In the genomic region with DNA sequence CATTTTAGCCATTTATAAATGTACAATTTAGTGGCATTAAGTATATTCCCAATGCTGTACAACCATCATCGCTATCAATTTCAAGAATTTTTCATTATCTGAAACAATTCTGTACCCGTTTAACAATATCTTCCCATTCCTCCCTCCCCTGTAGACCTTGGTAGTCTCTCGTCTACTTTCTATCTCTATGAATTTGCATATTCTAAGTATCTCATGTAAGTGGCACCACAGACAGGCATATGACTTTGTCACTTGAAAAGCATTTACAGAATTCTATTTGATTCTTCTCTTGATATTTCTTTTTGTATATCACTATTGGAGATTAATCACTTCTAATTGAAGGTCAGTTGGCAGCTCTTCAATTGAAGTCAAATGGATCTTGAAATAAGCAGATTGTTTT, we compare ENCODE assay signal across 25 cellular contexts.
"Had no signal": no experiment of that assay in that cellular context is flagged by ENCODE, and none has a peak within 500 bp of the region (broad histone marks: within the 10 kb centered on the region; RNA-seq: fewer than 3 reads in every experiment).

No MANE protein-coding gene starts in this region.

- H3K4me3 Mint-ChIP-seq: dendritic cell treated with granulocyte-macrophage colony-stimulating factor and Interleukin-4, amounts not matched to agents 40 ng/mL and 50 ng/mL, for 4 days; mesothelial cell of epicardium; naive B cell; neural crest cell had no signal

- DNase-seq: activated CD4-positive, alpha-beta T cell treated with anti-CD3 and anti-CD28 coated beads, Interleukin-2, amount 50 U/mL, for 4 hours; activated CD8-positive, alpha-beta memory T cell treated with anti-CD3 and anti-CD28 coated beads, Interleukin-2, amount 50 U/mL, for 4 hours; activated gamma-delta T cell; activated T-cell treated with anti-CD3 and anti-CD28 coated beads, Interleukin-2, amount 50 U/mL, for 48 hours; effector CD4-positive, alpha-beta T cell; esophagus squamous epithelium; foreskin melanocyte; heart right ventricle; naive B cell; nucleus accumbens; pancreas; retina; stimulated activated CD4-positive, alpha-beta T cell treated with anti-CD3 and anti-CD28 coated beads, Interleukin-12 subunit alpha, Interleukin-12 subunit beta, amount 100 ng/mL, for 4 hours; stimulated activated CD4-positive, alpha-beta T cell treated with anti-CD3 and anti-CD28 coated beads, Interleukin-4, amount 100 ng/mL, for 1 hour; stimulated activated naive CD8-positive, alpha-beta T cell treated with anti-CD3 and anti-CD28 coated beads, Interleukin-15, Interleukin-2, amounts not matched to agents 100 U/mL and 50 U/mL, for 24 hours; T1000 had no signal

- H3K4me3 ChIP-seq: esophagus squamous epithelium, heart right ventricle, pancreas, prostate gland, skin epidermis, thoracic aorta had no signal

- H3K4me1 ChIP-seq: esophagus squamous epithelium, heart right ventricle, pancreas, prostate gland had no signal

- H3K27ac Mint-ChIP-seq: dendritic cell treated with granulocyte-macrophage colony-stimulating factor and Interleukin-4, amounts not matched to agents 40 ng/mL and 50 ng/mL, for 4 days; mesothelial cell of epicardium; naive B cell had no signal

- ATAC-seq: heart right ventricle; pancreas; sciatic nerve; stimulated activated naive CD8-positive, alpha-beta T cell treated with anti-CD3 and anti-CD28 coated beads, Interleukin-15, Interleukin-2, amounts not matched to agents 100 U/mL and 50 U/mL, for 24 hours had no signal

- H3K27me3 Mint-ChIP-seq: central memory CD8-positive, alpha-beta T cell; dendritic cell treated with granulocyte-macrophage colony-stimulating factor and Interleukin-4, amounts not matched to agents 40 ng/mL and 50 ng/mL, for 4 days; naive B cell had no signal

- H3K4me1 Mint-ChIP-seq: mesothelial cell of epicardium, neural crest cell had no signal

- H3K9me3 Mint-ChIP-seq: central memory CD8-positive, alpha-beta T cell had no signal

- H3K9me3 ChIP-seq: pancreas, prostate gland had no signal

- H3K27ac ChIP-seq: epithelial cell of prostate, esophagus squamous epithelium, heart right ventricle, pancreas, prostate gland, skin epidermis, thoracic aorta had no signal

- H3K36me3 ChIP-seq: esophagus squamous epithelium, pancreas, prostate gland, thoracic aorta had no signal

- H3K27me3 ChIP-seq: esophagus squamous epithelium, heart right ventricle, pancreas had no signal
